In genomic region chr20:17756529-17756928, GRCh38 we compare ENCODE assay signal across 1 cellular context.
TF ChIP-seq lines count a peak whose summit lies in the region.

No MANE protein-coding gene starts in this region.

TF ChIP-seq in HepG2, 621 proteins besides CTCF, POLR2A, EP300 and RAD21 (continued from another document):
- TF ChIP-seq MNT (IDR thresholded peaks at IDR 0.05) (peak; percentile 55), ZFP36L2 (CRISPR knock-in tag; IDR thresholded peaks at IDR 0.05) (no peak), GATAD1 (CRISPR knock-in tag; IDR thresholded peaks at IDR 0.05) (no peak), ZNF253 (CRISPR knock-in tag; IDR thresholded peaks at IDR 0.05; ENCODE audit: borderline replicate concordance) (no peak), RBFOX2 (IDR thresholded peaks at IDR 0.05; ENCODE audit: low read depth, low read length) (no peak), BCL6 (CRISPR knock-in tag; IDR thresholded peaks at IDR 0.05) (peak; percentile 35; the same call in 1 of the 2 replicates), SMARCC2 (IDR thresholded peaks at IDR 0.05) (no peak), SP2 (CRISPR knock-in tag; IDR thresholded peaks at IDR 0.05) (no peak), RFXANK (CRISPR knock-in tag; IDR thresholded peaks at IDR 0.05) (no peak), LRRFIP1 (CRISPR knock-in tag; conservative IDR thresholded peaks at IDR 0.05) (no peak), CEBPG (CRISPR knock-in tag; IDR thresholded peaks at IDR 0.05) (0 out of 2 replicates have a peak, but pooled peaks have one; percentile 13), AGO1 (IDR thresholded peaks at IDR 0.05; ENCODE audit: low read depth, low read length, poor library complexity, severe bottlenecking) (no peak), KLF12 (CRISPR knock-in tag; IDR thresholded peaks at IDR 0.05; ENCODE audit: borderline replicate concordance) (no peak), ZNF7 (CRISPR knock-in tag; IDR thresholded peaks at IDR 0.05) (no peak), SNAPC5 (CRISPR knock-in tag; IDR thresholded peaks at IDR 0.05; ENCODE audit: borderline replicate concordance) (no peak), DBP (CRISPR knock-in tag; IDR thresholded peaks at IDR 0.05; ENCODE audit: not compliant biosample characterization) (no peak), DMTF1 (CRISPR knock-in tag; IDR thresholded peaks at IDR 0.05) (no peak), GMEB1 (CRISPR knock-in tag; IDR thresholded peaks at IDR 0.05; ENCODE audit: borderline replicate concordance) (no peak), CEBPB (IDR thresholded peaks at IDR 0.05; ENCODE audit: borderline replicate concordance, low read depth, low read length) (peak; percentile 67; the same call in 1 of the 2 replicates), MYPOP (CRISPR knock-in tag; IDR thresholded peaks at IDR 0.05) (no peak), ZNF124 (CRISPR knock-in tag; IDR thresholded peaks at IDR 0.05) (no peak), ZNF678 (CRISPR knock-in tag; IDR thresholded peaks at IDR 0.05) (no peak), MIER2 (CRISPR knock-in tag; IDR thresholded peaks at IDR 0.05) (no peak)
